In the genomic region with DNA sequence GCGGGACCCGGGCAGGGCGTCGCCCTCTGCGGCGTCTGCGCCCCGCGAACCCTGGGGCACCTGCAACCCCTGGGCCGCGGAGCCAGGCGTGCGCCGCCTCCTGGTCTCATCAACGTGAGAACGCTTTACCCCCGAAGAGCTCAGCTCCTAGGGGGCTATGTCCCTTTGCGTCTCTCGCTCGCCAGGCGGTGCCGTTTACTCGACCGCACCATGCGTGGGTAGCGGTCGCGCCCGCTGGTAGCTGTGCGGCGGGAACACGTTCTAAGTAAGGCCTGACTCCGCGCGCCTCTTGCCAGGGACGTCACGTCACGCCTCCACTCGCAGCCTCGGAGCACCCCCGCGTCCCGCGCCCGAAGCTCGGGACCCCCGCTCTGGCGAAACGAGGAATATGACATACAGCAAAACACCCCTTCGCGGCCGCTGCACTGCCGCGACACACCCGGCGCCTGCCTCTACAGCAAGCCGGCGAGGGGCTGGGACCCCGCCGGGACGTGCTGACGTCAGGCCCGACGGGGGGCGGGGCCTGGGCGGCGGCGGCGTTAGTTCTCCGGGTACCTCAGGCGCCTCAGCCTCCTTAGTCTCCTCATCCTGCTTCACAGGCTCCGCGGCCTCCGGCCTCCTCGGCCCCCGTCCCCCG, we compare ENCODE assay signal across 1 cellular context.
TF ChIP-seq lines count a peak whose summit lies in the region.

A gene with protein sequence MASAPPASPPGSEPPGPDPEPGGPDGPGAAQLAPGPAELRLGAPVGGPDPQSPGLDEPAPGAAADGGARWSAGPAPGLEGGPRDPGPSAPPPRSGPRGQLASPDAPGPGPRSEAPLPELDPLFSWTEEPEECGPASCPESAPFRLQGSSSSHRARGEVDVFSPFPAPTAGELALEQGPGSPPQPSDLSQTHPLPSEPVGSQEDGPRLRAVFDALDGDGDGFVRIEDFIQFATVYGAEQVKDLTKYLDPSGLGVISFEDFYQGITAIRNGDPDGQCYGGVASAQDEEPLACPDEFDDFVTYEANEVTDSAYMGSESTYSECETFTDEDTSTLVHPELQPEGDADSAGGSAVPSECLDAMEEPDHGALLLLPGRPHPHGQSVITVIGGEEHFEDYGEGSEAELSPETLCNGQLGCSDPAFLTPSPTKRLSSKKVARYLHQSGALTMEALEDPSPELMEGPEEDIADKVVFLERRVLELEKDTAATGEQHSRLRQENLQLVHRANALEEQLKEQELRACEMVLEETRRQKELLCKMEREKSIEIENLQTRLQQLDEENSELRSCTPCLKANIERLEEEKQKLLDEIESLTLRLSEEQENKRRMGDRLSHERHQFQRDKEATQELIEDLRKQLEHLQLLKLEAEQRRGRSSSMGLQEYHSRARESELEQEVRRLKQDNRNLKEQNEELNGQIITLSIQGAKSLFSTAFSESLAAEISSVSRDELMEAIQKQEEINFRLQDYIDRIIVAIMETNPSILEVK (plus strand): TSS at position 568 of the 637 bp plus-strand sequence. CDS start 358 bp downstream, outside the sequence.

TF ChIP-seq in HepG2, 621 proteins besides CTCF, POLR2A, EP300 and RAD21 (continued from another document and continues in another):
- TF ChIP-seq, protein P1, sequence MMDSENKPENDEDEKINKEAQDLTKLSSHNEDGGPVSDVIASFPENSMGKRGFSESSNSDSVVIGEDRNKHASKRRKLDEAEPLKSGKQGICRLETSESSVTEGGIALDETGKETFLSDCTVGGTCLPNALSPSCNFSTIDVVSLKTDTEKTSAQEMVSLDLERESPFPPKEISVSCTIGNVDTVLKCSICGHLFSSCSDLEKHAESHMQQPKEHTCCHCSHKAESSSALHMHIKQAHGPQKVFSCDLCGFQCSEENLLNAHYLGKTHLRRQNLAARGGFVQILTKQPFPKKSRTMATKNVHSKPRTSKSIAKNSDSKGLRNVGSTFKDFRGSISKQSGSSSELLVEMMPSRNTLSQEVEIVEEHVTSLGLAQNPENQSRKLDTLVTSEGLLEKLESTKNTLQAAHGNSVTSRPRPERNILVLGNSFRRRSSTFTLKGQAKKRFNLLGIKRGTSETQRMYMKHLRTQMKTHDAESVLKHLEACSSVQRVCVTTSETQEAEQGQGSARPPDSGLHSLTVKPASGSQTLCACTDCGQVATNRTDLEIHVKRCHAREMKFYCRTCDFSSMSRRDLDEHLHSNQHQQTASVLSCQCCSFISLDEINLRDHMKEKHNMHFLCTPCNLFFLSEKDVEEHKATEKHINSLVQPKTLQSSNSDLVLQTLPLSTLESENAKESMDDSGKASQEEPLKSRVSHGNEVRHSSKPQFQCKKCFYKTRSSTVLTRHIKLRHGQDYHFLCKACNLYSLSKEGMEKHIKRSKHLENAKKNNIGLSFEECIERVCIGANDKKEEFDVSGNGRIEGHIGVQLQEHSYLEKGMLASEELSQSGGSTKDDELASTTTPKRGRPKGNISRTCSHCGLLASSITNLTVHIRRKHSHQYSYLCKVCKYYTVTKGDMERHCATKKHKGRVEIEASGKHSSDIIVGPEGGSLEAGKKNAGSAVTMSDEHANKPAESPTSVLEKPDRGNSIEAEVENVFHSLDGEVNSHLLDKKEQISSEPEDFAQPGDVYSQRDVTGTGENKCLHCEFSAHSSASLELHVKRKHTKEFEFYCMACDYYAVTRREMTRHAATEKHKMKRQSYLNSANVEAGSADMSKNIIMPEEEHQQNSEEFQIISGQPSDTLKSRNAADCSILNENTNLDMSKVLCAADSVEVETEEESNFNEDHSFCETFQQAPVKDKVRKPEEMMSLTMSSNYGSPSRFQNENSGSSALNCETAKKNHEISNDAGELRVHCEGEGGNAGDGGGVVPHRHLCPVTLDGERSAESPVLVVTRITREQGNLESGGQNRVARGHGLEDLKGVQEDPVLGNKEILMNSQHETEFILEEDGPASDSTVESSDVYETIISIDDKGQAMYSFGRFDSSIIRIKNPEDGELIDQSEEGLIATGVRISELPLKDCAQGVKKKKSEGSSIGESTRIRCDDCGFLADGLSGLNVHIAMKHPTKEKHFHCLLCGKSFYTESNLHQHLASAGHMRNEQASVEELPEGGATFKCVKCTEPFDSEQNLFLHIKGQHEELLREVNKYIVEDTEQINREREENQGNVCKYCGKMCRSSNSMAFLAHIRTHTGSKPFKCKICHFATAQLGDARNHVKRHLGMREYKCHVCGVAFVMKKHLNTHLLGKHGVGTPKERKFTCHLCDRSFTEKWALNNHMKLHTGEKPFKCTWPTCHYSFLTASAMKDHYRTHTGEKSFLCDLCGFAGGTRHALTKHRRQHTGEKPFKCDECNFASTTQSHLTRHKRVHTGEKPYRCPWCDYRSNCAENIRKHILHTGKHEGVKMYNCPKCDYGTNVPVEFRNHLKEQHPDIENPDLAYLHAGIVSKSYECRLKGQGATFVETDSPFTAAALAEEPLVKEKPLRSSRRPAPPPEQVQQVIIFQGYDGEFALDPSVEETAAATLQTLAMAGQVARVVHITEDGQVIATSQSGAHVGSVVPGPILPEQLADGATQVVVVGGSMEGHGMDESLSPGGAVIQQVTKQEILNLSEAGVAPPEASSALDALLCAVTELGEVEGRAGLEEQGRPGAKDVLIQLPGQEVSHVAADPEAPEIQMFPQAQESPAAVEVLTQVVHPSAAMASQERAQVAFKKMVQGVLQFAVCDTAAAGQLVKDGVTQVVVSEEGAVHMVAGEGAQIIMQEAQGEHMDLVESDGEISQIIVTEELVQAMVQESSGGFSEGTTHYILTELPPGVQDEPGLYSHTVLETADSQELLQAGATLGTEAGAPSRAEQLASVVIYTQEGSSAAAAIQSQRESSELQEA (CRISPR knock-in tag; IDR thresholded peaks at IDR 0.05; ENCODE audit: not compliant biosample characterization): peak; percentile 59
- TF ChIP-seq ARHGAP35 (CRISPR knock-in tag; IDR thresholded peaks at IDR 0.05; ENCODE audit: borderline replicate concordance) (0 out of 2 replicates have a peak, but pooled peaks have one; percentile 44), IKZF1 (IDR thresholded peaks at IDR 0.05) (no peak), SIN3A (IDR thresholded peaks at IDR 0.05; ENCODE audit: borderline replicate concordance, low read depth, low read length) (peak; percentile 72; the same call in 1 of the 2 replicates), ZNF660 (CRISPR knock-in tag; IDR thresholded peaks at IDR 0.05; ENCODE audit: borderline replicate concordance, low read depth) (no peak; the same call in 1 of the 2 replicates), ZNF549 (CRISPR knock-in tag; IDR thresholded peaks at IDR 0.05) (no peak), POGZ (CRISPR knock-in tag; IDR thresholded peaks at IDR 0.05) (no peak; the same call in 1 of the 2 replicates), ZNF724P (CRISPR knock-in tag; IDR thresholded peaks at IDR 0.05; ENCODE audit: borderline replicate concordance) (no peak), ZNF547 (CRISPR knock-in tag; IDR thresholded peaks at IDR 0.05) (peak; percentile 39), FOXA3 (CRISPR knock-in tag; IDR thresholded peaks at IDR 0.05) (0 out of 2 replicates have a peak, but pooled peaks have one; percentile 1), ZNF878 (CRISPR knock-in tag; IDR thresholded peaks at IDR 0.05) (no peak), HNRNPH1 (optimal IDR thresholded peaks at IDR 0.05; ENCODE audit: low read depth, low read length) (no peak), MYNN (CRISPR knock-in tag; IDR thresholded peaks at IDR 0.05; ENCODE audit: low read depth) (no peak), TGIF2 (CRISPR knock-in tag; IDR thresholded peaks at IDR 0.05) (no peak; the same call in 1 of the 2 replicates), PHB2 (IDR thresholded peaks at IDR 0.05; ENCODE audit: partially characterized antibody) (no peak), ZNF564 (CRISPR knock-in tag; IDR thresholded peaks at IDR 0.05) (peak; percentile 83), ZNF253 (CRISPR knock-in tag; IDR thresholded peaks at IDR 0.05; ENCODE audit: borderline replicate concordance) (no peak), CC2D1A (CRISPR knock-in tag; IDR thresholded peaks at IDR 0.05) (no peak), ZSCAN20 (CRISPR knock-in tag; IDR thresholded peaks at IDR 0.05; ENCODE audit: borderline replicate concordance) (no peak)
- TF ChIP-seq, protein P2, sequence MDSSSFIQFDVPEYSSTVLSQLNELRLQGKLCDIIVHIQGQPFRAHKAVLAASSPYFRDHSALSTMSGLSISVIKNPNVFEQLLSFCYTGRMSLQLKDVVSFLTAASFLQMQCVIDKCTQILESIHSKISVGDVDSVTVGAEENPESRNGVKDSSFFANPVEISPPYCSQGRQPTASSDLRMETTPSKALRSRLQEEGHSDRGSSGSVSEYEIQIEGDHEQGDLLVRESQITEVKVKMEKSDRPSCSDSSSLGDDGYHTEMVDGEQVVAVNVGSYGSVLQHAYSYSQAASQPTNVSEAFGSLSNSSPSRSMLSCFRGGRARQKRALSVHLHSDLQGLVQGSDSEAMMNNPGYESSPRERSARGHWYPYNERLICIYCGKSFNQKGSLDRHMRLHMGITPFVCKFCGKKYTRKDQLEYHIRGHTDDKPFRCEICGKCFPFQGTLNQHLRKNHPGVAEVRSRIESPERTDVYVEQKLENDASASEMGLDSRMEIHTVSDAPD (CRISPR knock-in tag; IDR thresholded peaks at IDR 0.05): no peak
- TF ChIP-seq, protein P3, sequence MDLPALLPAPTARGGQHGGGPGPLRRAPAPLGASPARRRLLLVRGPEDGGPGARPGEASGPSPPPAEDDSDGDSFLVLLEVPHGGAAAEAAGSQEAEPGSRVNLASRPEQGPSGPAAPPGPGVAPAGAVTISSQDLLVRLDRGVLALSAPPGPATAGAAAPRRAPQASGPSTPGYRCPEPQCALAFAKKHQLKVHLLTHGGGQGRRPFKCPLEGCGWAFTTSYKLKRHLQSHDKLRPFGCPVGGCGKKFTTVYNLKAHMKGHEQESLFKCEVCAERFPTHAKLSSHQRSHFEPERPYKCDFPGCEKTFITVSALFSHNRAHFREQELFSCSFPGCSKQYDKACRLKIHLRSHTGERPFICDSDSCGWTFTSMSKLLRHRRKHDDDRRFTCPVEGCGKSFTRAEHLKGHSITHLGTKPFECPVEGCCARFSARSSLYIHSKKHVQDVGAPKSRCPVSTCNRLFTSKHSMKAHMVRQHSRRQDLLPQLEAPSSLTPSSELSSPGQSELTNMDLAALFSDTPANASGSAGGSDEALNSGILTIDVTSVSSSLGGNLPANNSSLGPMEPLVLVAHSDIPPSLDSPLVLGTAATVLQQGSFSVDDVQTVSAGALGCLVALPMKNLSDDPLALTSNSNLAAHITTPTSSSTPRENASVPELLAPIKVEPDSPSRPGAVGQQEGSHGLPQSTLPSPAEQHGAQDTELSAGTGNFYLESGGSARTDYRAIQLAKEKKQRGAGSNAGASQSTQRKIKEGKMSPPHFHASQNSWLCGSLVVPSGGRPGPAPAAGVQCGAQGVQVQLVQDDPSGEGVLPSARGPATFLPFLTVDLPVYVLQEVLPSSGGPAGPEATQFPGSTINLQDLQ (CRISPR knock-in tag; IDR thresholded peaks at IDR 0.05): peak; percentile 80; the same call in 1 of the 2 replicates
- TF ChIP-seq, protein P4, sequence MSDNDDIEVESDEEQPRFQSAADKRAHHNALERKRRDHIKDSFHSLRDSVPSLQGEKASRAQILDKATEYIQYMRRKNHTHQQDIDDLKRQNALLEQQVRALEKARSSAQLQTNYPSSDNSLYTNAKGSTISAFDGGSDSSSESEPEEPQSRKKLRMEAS (IDR thresholded peaks at IDR 0.05): peak; percentile 83
- TF ChIP-seq, protein P5, sequence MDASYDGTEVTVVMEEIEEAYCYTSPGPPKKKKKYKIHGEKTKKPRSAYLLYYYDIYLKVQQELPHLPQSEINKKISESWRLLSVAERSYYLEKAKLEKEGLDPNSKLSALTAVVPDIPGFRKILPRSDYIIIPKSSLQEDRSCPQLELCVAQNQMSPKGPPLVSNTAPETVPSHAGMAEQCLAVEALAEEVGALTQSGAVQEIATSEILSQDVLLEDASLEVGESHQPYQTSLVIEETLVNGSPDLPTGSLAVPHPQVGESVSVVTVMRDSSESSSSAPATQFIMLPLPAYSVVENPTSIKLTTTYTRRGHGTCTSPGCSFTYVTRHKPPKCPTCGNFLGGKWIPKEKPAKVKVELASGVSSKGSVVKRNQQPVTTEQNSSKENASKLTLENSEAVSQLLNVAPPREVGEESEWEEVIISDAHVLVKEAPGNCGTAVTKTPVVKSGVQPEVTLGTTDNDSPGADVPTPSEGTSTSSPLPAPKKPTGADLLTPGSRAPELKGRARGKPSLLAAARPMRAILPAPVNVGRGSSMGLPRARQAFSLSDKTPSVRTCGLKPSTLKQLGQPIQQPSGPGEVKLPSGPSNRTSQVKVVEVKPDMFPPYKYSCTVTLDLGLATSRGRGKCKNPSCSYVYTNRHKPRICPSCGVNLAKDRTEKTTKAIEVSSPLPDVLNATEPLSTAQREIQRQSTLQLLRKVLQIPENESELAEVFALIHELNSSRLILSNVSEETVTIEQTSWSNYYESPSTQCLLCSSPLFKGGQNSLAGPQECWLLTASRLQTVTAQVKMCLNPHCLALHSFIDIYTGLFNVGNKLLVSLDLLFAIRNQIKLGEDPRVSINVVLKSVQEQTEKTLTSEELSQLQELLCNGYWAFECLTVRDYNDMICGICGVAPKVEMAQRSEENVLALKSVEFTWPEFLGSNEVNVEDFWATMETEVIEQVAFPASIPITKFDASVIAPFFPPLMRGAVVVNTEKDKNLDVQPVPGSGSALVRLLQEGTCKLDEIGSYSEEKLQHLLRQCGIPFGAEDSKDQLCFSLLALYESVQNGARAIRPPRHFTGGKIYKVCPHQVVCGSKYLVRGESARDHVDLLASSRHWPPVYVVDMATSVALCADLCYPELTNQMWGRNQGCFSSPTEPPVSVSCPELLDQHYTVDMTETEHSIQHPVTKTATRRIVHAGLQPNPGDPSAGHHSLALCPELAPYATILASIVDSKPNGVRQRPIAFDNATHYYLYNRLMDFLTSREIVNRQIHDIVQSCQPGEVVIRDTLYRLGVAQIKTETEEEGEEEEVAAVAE (CRISPR knock-in tag; IDR thresholded peaks at IDR 0.05; ENCODE audit: borderline replicate concordance): no peak
- TF ChIP-seq, protein P6, sequence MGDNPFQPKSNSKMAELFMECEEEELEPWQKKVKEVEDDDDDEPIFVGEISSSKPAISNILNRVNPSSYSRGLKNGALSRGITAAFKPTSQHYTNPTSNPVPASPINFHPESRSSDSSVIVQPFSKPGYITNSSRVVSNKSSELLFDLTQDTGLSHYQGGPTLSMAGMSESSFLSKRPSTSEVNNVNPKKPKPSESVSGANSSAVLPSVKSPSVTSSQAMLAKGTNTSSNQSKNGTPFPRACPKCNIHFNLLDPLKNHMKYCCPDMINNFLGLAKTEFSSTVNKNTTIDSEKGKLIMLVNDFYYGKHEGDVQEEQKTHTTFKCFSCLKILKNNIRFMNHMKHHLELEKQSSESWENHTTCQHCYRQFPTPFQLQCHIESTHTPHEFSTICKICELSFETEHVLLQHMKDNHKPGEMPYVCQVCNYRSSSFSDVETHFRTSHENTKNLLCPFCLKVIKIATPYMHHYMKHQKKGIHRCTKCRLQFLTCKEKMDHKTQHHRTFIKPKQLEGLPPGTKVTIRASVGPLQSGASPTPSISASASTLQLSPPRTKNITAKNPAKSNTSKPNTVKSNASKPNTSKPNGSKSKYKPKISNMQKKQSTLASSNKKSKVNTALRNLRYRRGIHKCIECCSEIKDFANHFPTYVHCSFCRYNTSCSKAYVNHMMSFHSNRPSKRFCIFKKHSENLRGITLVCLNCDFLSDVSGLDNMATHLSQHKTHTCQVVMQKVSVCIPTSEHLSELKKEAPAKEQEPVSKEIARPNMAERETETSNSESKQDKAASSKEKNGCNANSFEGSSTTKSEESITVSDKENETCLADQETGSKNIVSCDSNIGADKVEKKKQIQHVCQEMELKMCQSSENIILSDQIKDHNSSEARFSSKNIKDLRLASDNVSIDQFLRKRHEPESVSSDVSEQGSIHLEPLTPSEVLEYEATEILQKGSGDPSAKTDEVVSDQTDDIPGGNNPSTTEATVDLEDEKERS (CRISPR knock-in tag; IDR thresholded peaks at IDR 0.05): no peak
- TF ChIP-seq, protein P7, sequence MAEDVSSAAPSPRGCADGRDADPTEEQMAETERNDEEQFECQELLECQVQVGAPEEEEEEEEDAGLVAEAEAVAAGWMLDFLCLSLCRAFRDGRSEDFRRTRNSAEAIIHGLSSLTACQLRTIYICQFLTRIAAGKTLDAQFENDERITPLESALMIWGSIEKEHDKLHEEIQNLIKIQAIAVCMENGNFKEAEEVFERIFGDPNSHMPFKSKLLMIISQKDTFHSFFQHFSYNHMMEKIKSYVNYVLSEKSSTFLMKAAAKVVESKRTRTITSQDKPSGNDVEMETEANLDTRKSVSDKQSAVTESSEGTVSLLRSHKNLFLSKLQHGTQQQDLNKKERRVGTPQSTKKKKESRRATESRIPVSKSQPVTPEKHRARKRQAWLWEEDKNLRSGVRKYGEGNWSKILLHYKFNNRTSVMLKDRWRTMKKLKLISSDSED (CRISPR knock-in tag; IDR thresholded peaks at IDR 0.05): no peak
